ENCODE assay signal across 25 cellular contexts in genomic region chr6:154986787-154987235, GRCh38. TPM values are rescaled to one million over a fixed set of nuclear protein-coding genes. Genes with fewer than 3 reads are reported as not detected.
DNase-seq lines count a peak whose midpoint lies in the region; ATAC-seq, FAIRE-seq and TF ChIP-seq lines count a peak whose summit lies in the region.
"Had no signal": no experiment of that assay in that cellular context is flagged by ENCODE, and none has a peak within 500 bp of the region (broad histone marks: within the 10 kb centered on the region; RNA-seq: fewer than 3 reads in every experiment).

No MANE protein-coding gene starts in this region.

- DNase-seq in NCI-H2196 (lab: John Stamatoyannopoulos, UW; ENCODE audit: unreplicated experiment) (peak; percentile 2), NCI-H2196 treated with DMSO at 0.1 percent for 48 hours (lab: John Stamatoyannopoulos, UW; ENCODE audit: unreplicated experiment) (no peak), NOMO-1 (lab: John Stamatoyannopoulos, UW; ENCODE audit: unreplicated experiment in 2 of 2) (peak; percentile 20 to 66), astrocyte (ENCODE audit: low read depth) (peak; percentile 58), mucosa of descending colon (peak in 1 of 3 donors; percentile 30), colonic mucosa (no peak), islet precursor cell (no peak)
- DNase-seq: activated CD4-positive, alpha-beta T cell treated with anti-CD3 and anti-CD28 coated beads, Interleukin-2, amount 50 U/mL, for 1 hour; activated effector memory CD4-positive, alpha-beta T cell treated with anti-CD3 and anti-CD28 coated beads, Interleukin-2, amount 50 U/mL, for 16 hours; caudate nucleus; mesendoderm; natural killer cell; NCI-H2029; NCI-H510A; pancreas; SHP77; WERI-Rb-1 had no signal

- H3K36me3 Mint-ChIP-seq in astrocyte (ENCODE audit: low read depth, unreplicated experiment) = no peaks in the 10 kb centered on the region
- H3K36me3 Mint-ChIP-seq: natural killer cell; stimulated activated effector memory CD8-positive, alpha-beta T cell treated with anti-CD3 and anti-CD28 coated beads, Interleukin-12 subunit alpha, Interleukin-12 subunit beta, amount 100 ng/mL, for 72 hours had no signal

- peaks cover 5% of the 10 kb centered on the region for H3K27me3 Mint-ChIP-seq in astrocyte (ENCODE audit: low read depth, unreplicated experiment)

- H3K36me3 ChIP-seq in astrocyte (ENCODE audit: insufficient read depth, low read length) = no peaks in the 10 kb centered on the region
- no peaks in the 10 kb centered on the region for H3K36me3 ChIP-seq in mucosa of descending colon (ENCODE audit: low read depth)
- H3K36me3 ChIP-seq in colonic mucosa = no peaks in the 10 kb centered on the region
- H3K36me3 ChIP-seq: pancreas, suprapubic skin, WERI-Rb-1 had no signal

- no peaks in the 10 kb centered on the region for H3K9me3 Mint-ChIP-seq in astrocyte (ENCODE audit: unreplicated experiment)
- H3K9me3 Mint-ChIP-seq: natural killer cell; T-helper 1 cell treated with Interleukin-12 subunit alpha and Interleukin-12 subunit beta and Interleukin-4 antibody, amounts not matched to agents 30 μg/mL and 1 μg/mL, for 36 hours had no signal

- H3K27ac ChIP-seq in astrocyte (ENCODE audit: low read depth, low read length) (no peak overlapping the region), colonic mucosa (no peak overlapping the region)
- H3K27ac ChIP-seq: HL-60, pancreas, suprapubic skin, WERI-Rb-1 had no signal

- H3K4me1 ChIP-seq in astrocyte (ENCODE audit: insufficient read depth, low read length) (no peaks in the 10 kb centered on the region), mucosa of descending colon (ENCODE audit: low read depth) (no peaks in the 10 kb centered on the region), colonic mucosa (no peaks in the 10 kb centered on the region)
- H3K4me1 ChIP-seq: suprapubic skin had no signal

- no peaks in the 10 kb centered on the region for H3K27me3 ChIP-seq in astrocyte (ENCODE audit: insufficient read depth, low read length)
- H3K27me3 ChIP-seq in colonic mucosa = no peaks in the 10 kb centered on the region
- H3K27me3 ChIP-seq: pancreas, suprapubic skin had no signal

- intact Hi-C loops in mucosa of descending colon (cut with DNase I, micrococcal nuclease) (no loop called here), colonic mucosa (cut with DNase I) (no loop called here)

- TF ChIP-seq CTCF in astrocyte (IDR thresholded peaks at IDR 0.05; ENCODE audit: insufficient read depth, low read depth, low read length) (no peak), mucosa of descending colon (IDR thresholded peaks at IDR 0.05) (no peak), colonic mucosa (IDR thresholded peaks at IDR 0.05) (no peak)

- peak overlapping the region; percentile 14 for H3K27ac Mint-ChIP-seq in astrocyte (ENCODE audit: unreplicated experiment)
- H3K27ac Mint-ChIP-seq: natural killer cell; stimulated activated effector memory CD8-positive, alpha-beta T cell treated with anti-CD3 and anti-CD28 coated beads, Interleukin-12 subunit alpha, Interleukin-12 subunit beta, amount 100 ng/mL, for 72 hours; T-helper 1 cell treated with Interleukin-12 subunit alpha and Interleukin-12 subunit beta and Interleukin-4 antibody, amounts not matched to agents 30 μg/mL and 1 μg/mL, for 36 hours had no signal

- no peak overlapping the region for H3K4me3 Mint-ChIP-seq in astrocyte (ENCODE audit: unreplicated experiment)
- H3K4me3 Mint-ChIP-seq: natural killer cell; stimulated activated effector memory CD8-positive, alpha-beta T cell treated with anti-CD3 and anti-CD28 coated beads, Interleukin-12 subunit alpha, Interleukin-12 subunit beta, amount 100 ng/mL, for 72 hours; T-helper 1 cell treated with Interleukin-12 subunit alpha and Interleukin-12 subunit beta and Interleukin-4 antibody, amounts not matched to agents 30 μg/mL and 1 μg/mL, for 36 hours had no signal

- H3K4me2 ChIP-seq in astrocyte (ENCODE audit: low read length) = no peak overlapping the region

- peak; percentile 50 for ATAC-seq in mucosa of descending colon
- ATAC-seq in GM21367 (IDR thresholded peaks at IDR 0.05; ENCODE audit: unreplicated experiment) = no peak
- ATAC-seq: natural killer cell; pancreas; sciatic nerve; stimulated activated effector memory CD8-positive, alpha-beta T cell treated with anti-CD3 and anti-CD28 coated beads, Interleukin-12 subunit alpha, Interleukin-12 subunit beta, amount 100 ng/mL, for 72 hours had no signal

- H3K9me3 ChIP-seq in astrocyte (ENCODE audit: insufficient read depth, low read depth, low read length) (no peaks in the 10 kb centered on the region), mucosa of descending colon (no peaks in the 10 kb centered on the region), colonic mucosa (no peaks in the 10 kb centered on the region)
- H3K9me3 ChIP-seq: pancreas, suprapubic skin had no signal

- H4K20me1 ChIP-seq in astrocyte (ENCODE audit: insufficient read depth, low read length) = no peaks in the 10 kb centered on the region

- H3K4me1 Mint-ChIP-seq in astrocyte (ENCODE audit: low read depth, unreplicated experiment) = peaks cover 9% of the 10 kb centered on the region
- H3K4me1 Mint-ChIP-seq: natural killer cell; stimulated activated effector memory CD8-positive, alpha-beta T cell treated with anti-CD3 and anti-CD28 coated beads, Interleukin-12 subunit alpha, Interleukin-12 subunit beta, amount 100 ng/mL, for 72 hours had no signal

- H3K79me2 ChIP-seq in astrocyte (ENCODE audit: insufficient read depth, low read length) = no peaks in the 10 kb centered on the region

- no peak for FAIRE-seq in astrocyte (lab: Jason Lieb, UNC)
- FAIRE-seq: A204.1, pancreas, urothelium cell line had no signal

- H3K9ac ChIP-seq in astrocyte (ENCODE audit: low read length) = no peak overlapping the region
- no peak overlapping the region for H3K9ac ChIP-seq in colonic mucosa (ENCODE audit: low read depth in 2 of 2, low read length in 2 of 2)

- no peak overlapping the region for H2AFZ ChIP-seq in astrocyte (ENCODE audit: low read depth, low read length)

- H3K4me3 ChIP-seq in astrocyte (ENCODE audit: insufficient read depth, low read depth, low read length) = no peak overlapping the region
- no peak overlapping the region for H3K4me3 ChIP-seq in mucosa of descending colon
- no peak overlapping the region for H3K4me3 ChIP-seq in colonic mucosa
- H3K4me3 ChIP-seq: pancreas, suprapubic skin had no signal

RNA-seq across cellular contexts. Expression of gene TIAM2, which starts 8.3 kb away (rescaled TPM):
- 22.2 and 23.6 TPM in 2 replicates for total RNA-seq in astrocyte
- 10 to 100 TPM in 1 of 3 donors, 1 to 10 TPM in 2; 4.2 to 12.2 (median 9.8) TPM for total RNA-seq in mucosa of descending colon
- 1 to 10 TPM; 5.1 to 6.7 TPM for total RNA-seq in colonic mucosa

Comparison
In these comparisons a context has a peak if more than half of its experiments do, and no peak if none do; other contexts are left out.
1. DNase-seq: peak in NCI-H2196 (single experiment), NOMO-1 (2 of 2) and astrocyte (single experiment); none in NCI-H2196 treated with DMSO at 0.1 percent for 48 hours (single experiment), colonic mucosa (single experiment) and islet precursor cell (single experiment).